In genomic region chr4:123423819-123424218, GRCh38 we compare ENCODE assay signal across 12 cellular contexts.
"Had no signal": no experiment of that assay in that cellular context is flagged by ENCODE, and none has a peak within 500 bp of the region (broad histone marks: within the 10 kb centered on the region; RNA-seq: fewer than 3 reads in every experiment).

No MANE protein-coding gene starts in this region.

- H3K4me3 Mint-ChIP-seq: mesothelial cell of epicardium, neural crest cell had no signal

- H3K27me3 ChIP-seq: gastrocnemius medialis, heart right ventricle, ovary, spleen, thyroid gland had no signal

- H3K4me3 ChIP-seq: gastrocnemius medialis, heart right ventricle, ovary, spleen, thyroid gland had no signal

- DNase-seq: activated effector memory CD4-positive, alpha-beta T cell treated with Interleukin-2 at 50 U/mL for 16 hours; erythroblast; gastrocnemius medialis; heart right ventricle; ovary; SHP77 treated with DMSO at 0.1 percent for 48 hours; spleen; thyroid gland; WERI-Rb-1 had no signal

- H3K27ac ChIP-seq: gastrocnemius medialis, heart right ventricle, ovary, spleen, thyroid gland, WERI-Rb-1 had no signal

- H3K27ac Mint-ChIP-seq: mesothelial cell of epicardium had no signal

- H3K36me3 ChIP-seq: gastrocnemius medialis, heart right ventricle, ovary, spleen, thyroid gland, WERI-Rb-1 had no signal

- H3K9me3 ChIP-seq: gastrocnemius medialis, ovary, thyroid gland had no signal

- ATAC-seq: gastrocnemius medialis, heart right ventricle, sciatic nerve had no signal
